In the genomic region with DNA sequence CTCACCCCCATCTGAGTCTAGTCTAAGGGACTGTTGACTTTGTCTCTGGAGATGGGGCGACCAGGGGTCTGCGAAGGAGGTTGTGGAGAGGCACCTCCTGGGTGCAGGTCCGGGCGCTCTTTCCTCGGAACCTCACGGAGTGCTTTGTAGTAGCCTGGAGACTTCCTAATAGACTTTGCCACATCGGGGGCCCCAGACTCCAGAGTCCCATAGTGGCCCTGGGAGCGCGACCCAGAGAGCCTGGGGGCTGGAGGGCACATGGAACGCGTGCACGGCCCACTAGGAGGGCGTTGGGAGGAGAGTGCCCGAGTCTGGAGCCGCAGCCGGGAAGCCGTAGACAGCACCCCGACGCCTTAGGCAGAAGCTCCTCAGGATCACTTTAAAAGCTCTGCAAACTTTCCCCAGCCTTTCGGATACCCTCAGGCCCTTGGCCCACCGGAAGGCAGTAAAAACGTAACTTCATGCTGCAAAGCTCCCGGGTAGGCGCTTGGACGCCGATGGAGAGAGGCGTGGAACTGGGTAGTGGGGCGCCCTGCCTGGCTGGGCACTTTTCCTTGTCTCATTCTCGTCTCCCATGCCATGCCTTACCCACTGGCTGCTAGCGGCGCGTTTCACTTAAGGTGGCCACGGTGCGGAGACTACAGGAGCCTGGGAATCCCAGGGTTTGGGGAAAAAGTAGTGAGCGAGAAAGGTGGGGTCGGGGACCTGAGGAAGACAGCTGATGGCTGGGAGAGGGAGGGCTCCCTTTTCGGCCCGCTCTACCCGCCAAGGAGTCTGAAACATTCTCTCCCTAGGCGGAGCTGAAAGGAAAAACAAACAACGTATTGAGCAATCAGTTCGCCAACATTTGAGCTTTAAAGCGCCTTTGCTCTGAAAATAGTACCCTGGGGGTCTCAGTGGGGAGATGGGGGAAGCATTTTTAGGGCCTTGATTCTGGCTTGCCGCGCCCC, we compare ENCODE assay signal across 8 cellular contexts.
A peak's percentile ranks its signal among the peaks of the same experiment; 100 is the strongest.
DNase-seq lines count a peak whose midpoint lies in the region; ATAC-seq and TF ChIP-seq lines count a peak whose summit lies in the region.

No MANE protein-coding gene starts in this region.

- H2AFZ ChIP-seq in osteoblast (ENCODE audit: low read length) = peak overlapping the region; percentile 87

- DNase-seq in AG20443 (ENCODE audit: low spot score) (peak; percentile 53), NCI-H748 (lab: John Stamatoyannopoulos, UW; ENCODE audit: unreplicated experiment) (peak; percentile 70), fibroblast of peridontal ligament (ENCODE audit: extremely low read depth) (peak; percentile 6), osteoblast (ENCODE audit: insufficient read length, low spot score, missing footprints) (peak; percentile 85)

- H3K27me3 ChIP-seq in osteoblast (ENCODE audit: insufficient read depth, low read length) = peaks cover 55% of the 10 kb centered on the region

- ATAC-seq in GM19328 (IDR thresholded peaks at IDR 0.05; ENCODE audit: unreplicated experiment) (no peak), HG02588 (IDR thresholded peaks at IDR 0.05; ENCODE audit: unreplicated experiment) (no peak), GM21515 (IDR thresholded peaks at IDR 0.05; ENCODE audit: unreplicated experiment) (no peak), HG02763 (IDR thresholded peaks at IDR 0.05; ENCODE audit: unreplicated experiment) (no peak)

- H3K4me3 ChIP-seq in osteoblast (ENCODE audit: insufficient read depth, low read length) = peak overlapping the region; percentile 68

- H3K79me2 ChIP-seq in osteoblast (ENCODE audit: insufficient read depth, low read length) = no peaks in the 10 kb centered on the region

- H3K4me2 ChIP-seq in osteoblast (ENCODE audit: insufficient read depth, low read length) = peak overlapping the region; percentile 85

- no peak overlapping the region for H3K27ac ChIP-seq in osteoblast (ENCODE audit: low read depth, low read length)

- H3K4me1 ChIP-seq in osteoblast (ENCODE audit: insufficient read depth, low read length) = peaks cover 16% of the 10 kb centered on the region

- no peaks in the 10 kb centered on the region for H4K20me1 ChIP-seq in osteoblast (ENCODE audit: insufficient read depth, low read length)

- TF ChIP-seq CTCF in osteoblast (IDR thresholded peaks at IDR 0.05; ENCODE audit: extremely low read depth, low read depth, low read length) = no peak

- H3K36me3 ChIP-seq in osteoblast (ENCODE audit: insufficient read depth, low read length) = no peaks in the 10 kb centered on the region

- H3K9me3 ChIP-seq in osteoblast (ENCODE audit: low read depth, low read length) = no peaks in the 10 kb centered on the region

Comparison
In these comparisons a context has a peak if more than half of its experiments do, and no peak if none do; other contexts are left out.
1. DNase-seq: peak in every context shown above with its lines; median percentile 85 in osteoblast; 70 in NCI-H748; 53 in AG20443; 6 in fibroblast of peridontal ligament.